Comparison of ENCODE assay signal across 8 cellular contexts in genomic region chr3:50519471-50520089, GRCh38. TPM values are rescaled to one million over a fixed set of nuclear protein-coding genes. Genes with fewer than 3 reads are reported as not detected.
DNase-seq lines count a peak whose midpoint lies in the region; FAIRE-seq and TF ChIP-seq lines count a peak whose summit lies in the region.

No MANE protein-coding gene starts in this region.

- TF ChIP-seq CTCF in AG09319 (IDR thresholded peaks at IDR 0.05; ENCODE audit: low read depth, low read length) = peak; percentile 98

- FAIRE-seq in GM19239 (lab: Jason Lieb, UNC) = peak; percentile 75

- DNase-seq in AG09319 (ENCODE audit: extremely low read depth, low read depth) = no peak
- DNase-seq in GM19239 (ENCODE audit: insufficient read length, low spot score) = peak; percentile 77
- DNase-seq in NCI-H226 = peak; percentile 5
- DNase-seq in activated CD4-positive, alpha-beta T cell treated with anti-CD3 and anti-CD28 coated beads, Interleukin-2, amount 50 U/mL, for 4 hours = peak; percentile 65 to 69
- DNase-seq in dermis microvascular lymphatic vessel endothelial cell (ENCODE audit: low read depth in 2 of 2) = peak; percentile 14 to 45
- DNase-seq in midbrain (lab: John Stamatoyannopoulos, UW) = peak; percentile 35
- DNase-seq in stimulated activated CD8-positive, alpha-beta memory T cell treated with anti-CD3 and anti-CD28 coated beads, Interleukin-7, amount 100 ng/mL, for 4 hours (ENCODE audit: low read depth in 2 of 2) = peak; percentile 45 to 57
- DNase-seq in middle frontal gyrus (ENCODE audit: extremely low spot score, low spot score) = no peak

RNA-seq across cellular contexts. Expression of gene CACNA2D2, which starts 16.1 kb away (rescaled TPM):
- under 0.01 TPM in 2 replicates for total RNA-seq in dermis microvascular lymphatic vessel endothelial cell

RNA-seq across cellular contexts. Expression of gene C3orf18, which starts 48.0 kb away (rescaled TPM):
- total RNA-seq in dermis microvascular lymphatic vessel endothelial cell = 1.5 and 1.9 TPM in 2 replicates

RNA-seq across cellular contexts. Expression of gene HEMK1, which starts 49.7 kb away (rescaled TPM):
- total RNA-seq in dermis microvascular lymphatic vessel endothelial cell = 4.0 and 4.8 TPM in 2 replicates

Comparison
In these comparisons a context has a peak if more than half of its experiments do, and no peak if none do; other contexts are left out.
1. DNase-seq: peak in GM19239 (single experiment), NCI-H226 (single experiment), activated CD4-positive, alpha-beta T cell treated with anti-CD3 and anti-CD28 coated beads, Interleukin-2, amount 50 U/mL, for 4 hours (2 of 2), dermis microvascular lymphatic vessel endothelial cell (2 of 2), midbrain (single experiment) and stimulated activated CD8-positive, alpha-beta memory T cell treated with anti-CD3 and anti-CD28 coated beads, Interleukin-7, amount 100 ng/mL, for 4 hours (2 of 2); none in AG09319 (single experiment) and middle frontal gyrus (single experiment).